In the genomic region with DNA sequence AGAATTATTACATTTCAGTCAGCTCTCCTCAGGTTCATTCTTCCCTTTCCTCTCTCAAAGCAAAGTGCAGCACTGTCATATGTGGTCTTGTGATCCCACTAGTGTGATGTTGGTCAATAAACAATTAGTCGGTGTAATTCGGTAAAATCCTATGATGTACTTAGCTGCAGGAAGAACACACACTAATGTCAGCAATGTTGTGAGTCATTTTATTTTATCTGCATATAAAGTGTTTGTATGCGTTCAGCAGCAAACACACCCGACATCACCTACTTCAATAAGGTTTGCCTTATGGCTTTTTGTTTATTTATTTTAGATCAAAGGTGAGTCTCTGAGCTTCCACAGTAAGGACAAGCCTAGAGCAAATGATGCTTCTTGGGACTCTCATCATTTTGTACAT, we compare ENCODE assay signal across 27 cellular contexts. TPM values are rescaled to one million over a fixed set of nuclear protein-coding genes. Genes with fewer than 3 reads are reported as not detected.
DNase-seq lines count a peak whose midpoint lies in the region; ATAC-seq and TF ChIP-seq lines count a peak whose summit lies in the region.
"Had no signal": no experiment of that assay in that cellular context is flagged by ENCODE, and none has a peak within 500 bp of the region (broad histone marks: within the 10 kb centered on the region; RNA-seq: fewer than 3 reads in every experiment).

No MANE protein-coding gene starts in this region.

- H3K9ac ChIP-seq in IMR-90 (ENCODE audit: low read depth, low read length) (no peak overlapping the region), mammary epithelial cell (ENCODE audit: insufficient read depth, low read length) (no peak overlapping the region)

- H3K4ac ChIP-seq in IMR-90 (ENCODE audit: low read depth, low read length) = no peak overlapping the region

- H2BK15ac ChIP-seq in IMR-90 (ENCODE audit: low read depth, low read length) = no peak overlapping the region

- H3K27ac ChIP-seq in IMR-90 (ENCODE audit: insufficient read depth, low read length) (no peak overlapping the region), mammary epithelial cell (ENCODE audit: insufficient read depth, low read depth, low read length) (no peak overlapping the region), aorta (ENCODE audit: low read depth in 1 of 2, low read length in 2 of 2) (no peak overlapping the region)
- H3K27ac ChIP-seq: foreskin keratinocyte had no signal

- in situ Hi-C loops in IMR-90 (cut with MboI; ENCODE audit: low sequenced_read_pairs) = no loop called here
- in situ Hi-C loops in mammary epithelial cell (cut with MboI; ENCODE audit: low sequenced_read_pairs in 2 of 2) = no loop called here

- no peak overlapping the region for H2BK120ac ChIP-seq in IMR-90 (ENCODE audit: low read depth, low read length)

- H3K4me2 ChIP-seq in IMR-90 (ENCODE audit: low read depth, low read length) = no peak overlapping the region
- H3K4me2 ChIP-seq in mammary epithelial cell (ENCODE audit: insufficient read depth, low read depth, low read length) = no peak overlapping the region

- no peak overlapping the region for H4K5ac ChIP-seq in IMR-90 (ENCODE audit: low read depth, low read length)

- H3K14ac ChIP-seq in IMR-90 (replicated peaks; ENCODE audit: low read depth, low read length) = 0 out of 2 replicates have a peak overlapping the region, but pooled peaks have one; percentile 4

- H2AFZ ChIP-seq in IMR-90 (replicated peaks; ENCODE audit: low read length, poor library complexity) (no peak overlapping the region), mammary epithelial cell (ENCODE audit: low read depth, low read length) (no peak overlapping the region)

- peaks cover 15% of the 10 kb centered on the region for H3K4me1 ChIP-seq in IMR-90 (ENCODE audit: control insufficient read depth, insufficient read depth, low read length)
- H3K4me1 ChIP-seq in mammary epithelial cell (ENCODE audit: insufficient read depth, low read length) = peaks cover 22% of the 10 kb centered on the region
- peaks cover 13% of the 10 kb centered on the region for H3K4me1 ChIP-seq in mucosa of descending colon (ENCODE audit: low read depth)
- H3K4me1 ChIP-seq in aorta (ENCODE audit: control insufficient read depth in 1 of 2, insufficient read depth in 2 of 2, low read length in 2 of 2) = peaks cover 0 to 1% of the 10 kb centered on the region in 2 donors

- intact Hi-C loops in IMR-90 (cut with micrococcal nuclease) = no loop called here
- intact Hi-C loops in mammary epithelial cell (cut with micrococcal nuclease) = no loop called here
- intact Hi-C loops in mucosa of descending colon (cut with DNase I, micrococcal nuclease) = no loop called here
- intact Hi-C loops in aorta (cut with DNase I) = no loop called here

- TF ChIP-seq POLR2A in IMR-90 (IDR thresholded peaks at IDR 0.05; ENCODE audit: low read depth, low read length) = no peak

- H4K20me1 ChIP-seq in IMR-90 (ENCODE audit: insufficient read depth, low read length) = peaks cover 61% of the 10 kb centered on the region
- no peaks in the 10 kb centered on the region for H4K20me1 ChIP-seq in mammary epithelial cell (ENCODE audit: insufficient read depth, low read length)

- H3K18ac ChIP-seq in IMR-90 (ENCODE audit: low read depth, low read length) = no peak overlapping the region

- no peaks in the 10 kb centered on the region for H3K27me3 ChIP-seq in IMR-90 (ENCODE audit: control insufficient read depth, insufficient read depth, low read length)
- H3K27me3 ChIP-seq in mammary epithelial cell (ENCODE audit: insufficient read depth, low read length) = no peaks in the 10 kb centered on the region
- no peaks in the 10 kb centered on the region for H3K27me3 ChIP-seq in aorta (ENCODE audit: control insufficient read depth in 1 of 2, insufficient read depth in 2 of 2, low read length in 1 of 2)
- H3K27me3 ChIP-seq: foreskin keratinocyte had no signal

- peaks cover 9% of the 10 kb centered on the region for H3K9me1 ChIP-seq in IMR-90 (ENCODE audit: insufficient read depth, low read length)

- CTCF ChIA-PET in IMR-90 (lab: Yijun Ruan, JAX) = no interaction called here
- CTCF ChIA-PET in mammary epithelial cell (lab: Charles Lee; ENCODE audit: low non-redundant PET) = no interaction called here

- H2AK9ac ChIP-seq in IMR-90 (replicated peaks; ENCODE audit: low read depth, low read length, poor library complexity) = no peak overlapping the region

- H2BK20ac ChIP-seq in IMR-90 (ENCODE audit: low read depth, low read length) = no peak overlapping the region

- DNase-seq in ELR (ENCODE audit: low read depth) = peak; percentile 58
- DNase-seq in IMR-90 = peak; percentile 54
- DNase-seq in mammary epithelial cell = peak; percentile 40
- no peak for DNase-seq in mucosa of descending colon
- no peak for DNase-seq in SIG-M5 treated with dmso at 0.1 percent for 504 hours (lab: John Stamatoyannopoulos, UW; ENCODE audit: unreplicated experiment)
- DNase-seq in aorta = no peak
- DNase-seq: activated CD4-positive, alpha-beta T cell treated with anti-CD3 and anti-CD28 coated beads, Interleukin-2, amount 50 U/mL, for 1 hour; activated naive CD4-positive, alpha-beta T cell; activated T-cell treated with anti-CD3 and anti-CD28 coated beads, Interleukin-2, amount 50 U/mL, for 72 hours; C1 segment of cervical spinal cord; effector memory CD8-positive, alpha-beta T cell; GOT3; MM.1S; NCI-H1417; NCI-H2107; NCI-H446; NCI-H774; stimulated activated CD4-positive, alpha-beta T cell treated with anti-CD3 and anti-CD28 coated beads, Interleukin-15, amount 100 ng/mL, for 24 hours; stimulated activated naive CD4-positive, alpha-beta T cell; T-helper 9 cell had no signal

- dilution Hi-C loops in IMR-90 (cut with HindIII; ENCODE audit: low sequenced_read_pairs, unreplicated experiment) (no loop called here), mammary epithelial cell (cut with HindIII; ENCODE audit: low sequenced_read_pairs) (no loop called here)

- no peak overlapping the region for H3K23ac ChIP-seq in IMR-90 (ENCODE audit: low read depth, low read length)

- no peak overlapping the region for H2BK5ac ChIP-seq in IMR-90 (ENCODE audit: low read depth, low read length, poor library complexity, severe bottlenecking)

- H3K4me3 ChIP-seq in IMR-90 (ENCODE audit: insufficient read depth, low read depth, low read length) = no peak overlapping the region
- H3K4me3 ChIP-seq in mammary epithelial cell (replicated peaks in 1 of 3; ENCODE audit: insufficient read depth in 1 of 3, low read depth in 2 of 3, low read length in 3 of 3) = no peak overlapping the region
- H3K4me3 ChIP-seq in mucosa of descending colon = no peak overlapping the region
- no peak overlapping the region for H3K4me3 ChIP-seq in aorta (ENCODE audit: low read length in 2 of 2)
- H3K4me3 ChIP-seq: GM12878, K562 had no signal

- ATAC-seq in IMR-90 (ENCODE audit: low read depth) (no peak), mucosa of descending colon (peak; percentile 58), aorta (ENCODE audit: low FRiP score) (no peak), GM18858 (IDR thresholded peaks at IDR 0.05; ENCODE audit: unreplicated experiment) (no peak)
- ATAC-seq: activated T-cell treated with anti-CD3 and anti-CD28 coated beads, Interleukin-2, amount 50 U/mL, for 72 hours; effector memory CD8-positive, alpha-beta T cell; foreskin keratinocyte; GM12878; K562; Right ventricle myocardium inferior; WTC11 had no signal

- peaks cover 100% of the 10 kb centered on the region for H3K79me2 ChIP-seq in mammary epithelial cell (ENCODE audit: insufficient read depth, low read length)

- no CpG with 5 or more reads among the region's 4 CpGs for WGBS in IMR-90 (ENCODE audit: extremely low coverage in 2 of 2, insufficient read length in 1 of 2), 2 experiments
- 56% methylated on average over 4 of the region's 4 CpGs for WGBS in mammary epithelial cell (ENCODE audit: low coverage, missing lambda C conversion rate)
- WGBS in aorta, 2 donors = 81 to 86% methylated on average over 4 of the region's 4 CpGs

- no TSS peak for BruUV-seq in IMR-90 (replicated peaks; lab: Mats Ljungman, UMichigan)
- no TSS peak for BruUV-seq in mammary epithelial cell (replicated peaks; lab: Mats Ljungman, UMichigan)

- no peak overlapping the region for H4K8ac ChIP-seq in IMR-90 (ENCODE audit: low read depth in 2 of 2, low read length in 2 of 2)

- no peak for TF ChIP-seq RAD21 in IMR-90 (IDR thresholded peaks at IDR 0.05; ENCODE audit: low read length)

- H3K9me3 ChIP-seq in IMR-90 (ENCODE audit: control insufficient read depth, insufficient read depth, low read length) (no peaks in the 10 kb centered on the region), mammary epithelial cell (replicated peaks; ENCODE audit: insufficient read depth, low read length) (no peaks in the 10 kb centered on the region), mucosa of descending colon (no peaks in the 10 kb centered on the region), aorta (ENCODE audit: control insufficient read depth, low read length) (no peaks in the 10 kb centered on the region)

- TF ChIP-seq CTCF in IMR-90 (conservative IDR thresholded peaks at IDR 0.05; ENCODE audit: low read depth, low read length) = no peak
- TF ChIP-seq CTCF in mammary epithelial cell (conservative IDR thresholded peaks at IDR 0.05 in 1 of 2, IDR thresholded peaks at IDR 0.05 in 1 of 2; ENCODE audit: extremely low read depth in 1 of 2, insufficient read depth in 1 of 2, low read depth in 1 of 2, low read length in 2 of 2) = no peak
- TF ChIP-seq CTCF in mucosa of descending colon (IDR thresholded peaks at IDR 0.05) = no peak

- H3K36me3 ChIP-seq in IMR-90 (ENCODE audit: control insufficient read depth, insufficient read depth, low read length) (peaks cover 12% of the 10 kb centered on the region), mammary epithelial cell (ENCODE audit: insufficient read depth, low read length) (no peaks in the 10 kb centered on the region), mucosa of descending colon (ENCODE audit: low read depth) (no peaks in the 10 kb centered on the region), aorta (ENCODE audit: control insufficient read depth in 1 of 2, insufficient read depth in 2 of 2, low read length in 1 of 2) (no peaks in the 10 kb centered on the region)

- POLR2A ChIA-PET in IMR-90 (lab: Charles Lee; ENCODE audit: unreplicated experiment) = no interaction called here

- peaks cover 39 to 79% of the 10 kb centered on the region in 2 experiments for H3K79me1 ChIP-seq in IMR-90 (ENCODE audit: low read depth in 1 of 2, low read length in 2 of 2)

- H3K56ac ChIP-seq in IMR-90 (ENCODE audit: extremely low read depth, insufficient read depth, low read length) = no peak overlapping the region

- no peak overlapping the region for H2AK5ac ChIP-seq in IMR-90 (ENCODE audit: low read depth, low read length)

- no peak overlapping the region for H4K91ac ChIP-seq in IMR-90 (ENCODE audit: insufficient read depth, low read depth, low read length)

TF ChIP-seq in IMR-90, 13 proteins besides CTCF, POLR2A, EP300 and RAD21 (continues in another document):
- no peak for TF ChIP-seq CEBPB (IDR thresholded peaks at IDR 0.05; ENCODE audit: low read depth, low read length)

RNA-seq across cellular contexts. Expression of gene PTPN14, which starts 47.8 kb away (rescaled TPM):
- total RNA-seq in IMR-90 (2012; rRNA removed) = 31.7 and 42.8 TPM in 2 replicates
- 21.5 and 21.8 TPM in 2 replicates for polyA plus RNA-seq in IMR-90 (2012; rRNA removed)
- polyA plus RNA-seq in IMR-90 (2012; cell fraction: cytosol; rRNA removed) = 7.4 and 16.9 TPM in 2 replicates
- 21.6 and 26.1 TPM in 2 replicates for polyA plus RNA-seq in IMR-90 (2012; cell fraction: nucleus; rRNA removed; ENCODE audit: low replicate concordance)
- 100 to 1,000 TPM; 152 to 157 TPM for total RNA-seq in mammary epithelial cell
- polyA plus RNA-seq in mammary epithelial cell = 52.9 TPM
- polyA minus RNA-seq in mammary epithelial cell = 116 TPM
- total RNA-seq in mucosa of descending colon = 10 to 100 TPM in 1 of 3 donors, 1 to 10 TPM in 2; 5.8 to 49.0 (median 8.3) TPM
- 10 to 100 TPM; 48.3 to 50.5 TPM for total RNA-seq in aorta
- 1 to 10 TPM; 7.3 to 8.0 TPM for polyA plus RNA-seq in aorta
- total RNA-seq: OCI-LY7 had no signal

Comparison
In these comparisons a context has a peak if more than half of its experiments do, and no peak if none do; other contexts are left out.
1. DNase-seq: peak in ELR (single experiment), IMR-90 (single experiment) and mammary epithelial cell (single experiment); none in mucosa of descending colon (0 of 3), SIG-M5 treated with dmso at 0.1 percent for 504 hours (single experiment) and aorta (0 of 2).